ENCODE assay signal across 8 cellular contexts in the genomic region with DNA sequence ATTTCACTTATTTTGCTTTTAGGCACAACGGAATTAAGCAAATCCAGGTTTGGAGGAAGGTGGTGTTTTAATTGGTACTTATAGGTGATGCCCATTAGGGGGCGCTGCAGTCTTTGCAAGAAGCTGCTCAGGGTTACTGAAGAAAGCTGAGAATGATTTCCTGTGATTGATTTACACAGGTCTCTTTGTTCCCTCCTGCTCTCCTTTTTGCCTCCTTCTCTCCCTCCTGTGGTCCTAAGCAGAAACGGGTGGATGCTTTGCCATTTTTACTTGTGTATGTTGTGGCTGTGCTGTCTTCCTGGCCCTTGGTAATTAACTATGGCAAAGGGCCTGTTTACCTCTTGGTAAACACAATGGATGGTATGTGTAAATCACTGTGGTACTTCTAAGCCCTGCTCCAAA.
A peak's percentile ranks its signal among the peaks of the same experiment; 100 is the strongest.
DNase-seq lines count a peak whose midpoint lies in the region; ATAC-seq, FAIRE-seq and TF ChIP-seq lines count a peak whose summit lies in the region.

No MANE protein-coding gene starts in this region.

- DNase-seq in D721Med (ENCODE audit: insufficient read length, low spot score): peak; percentile 44
- DNase-seq in RCC 7860 (ENCODE audit: low spot score): peak; percentile 52
- DNase-seq in activated T-helper 1 cell treated with anti-CD3 and anti-CD28 coated beads, Interleukin-12 subunit alpha, Interleukin-12 subunit beta, Interleukin-2, Interleukin-4 antibody, amounts not matched to agents 30 ng/mL and 10 ng/mL and 1 ng/mL, durations not matched to agents 14 hours and 24 hours and 36 hours (ENCODE audit: low spot score): peak; percentile 37
- peak; percentile 82 for DNase-seq in fibroblast of the conjunctiva (ENCODE audit: low read depth)
- peak; percentile 91 for DNase-seq in superior temporal gyrus (ENCODE audit: extremely low spot score)

- H3K27me3 Mint-ChIP-seq in activated T-helper 1 cell treated with anti-CD3 and anti-CD28 coated beads, Interleukin-12 subunit alpha, Interleukin-12 subunit beta, Interleukin-2, Interleukin-4 antibody, amounts not matched to agents 30 ng/mL and 10 ng/mL and 1 ng/mL, durations not matched to agents 14 hours and 24 hours and 36 hours (ENCODE audit: insufficient read depth): no peaks in the 10 kb centered on the region

- H3K4me1 ChIP-seq in neuron (ENCODE audit: insufficient read depth, low read length): peaks cover 5% of the 10 kb centered on the region

- H3K4me3 ChIP-seq in neuron (ENCODE audit: low read length): no peak overlapping the region

- ATAC-seq in HG03025 (IDR thresholded peaks at IDR 0.05; ENCODE audit: low FRiP score, unreplicated experiment): no peak

- no peaks in the 10 kb centered on the region for H3K9me3 Mint-ChIP-seq in activated T-helper 1 cell treated with anti-CD3 and anti-CD28 coated beads, Interleukin-12 subunit alpha, Interleukin-12 subunit beta, Interleukin-2, Interleukin-4 antibody, amounts not matched to agents 30 ng/mL and 10 ng/mL and 1 ng/mL, durations not matched to agents 14 hours and 24 hours and 36 hours

- peak; percentile 86 for TF ChIP-seq CTCF in D721Med (IDR thresholded peaks at IDR 0.05; ENCODE audit: insufficient read depth, missing control alignments)
- TF ChIP-seq CTCF in LNCAP (IDR thresholded peaks at IDR 0.05): peak; percentile 72

- intact Hi-C loops in activated T-helper 1 cell treated with anti-CD3 and anti-CD28 coated beads, Interleukin-12 subunit alpha, Interleukin-12 subunit beta, Interleukin-2, Interleukin-4 antibody, amounts not matched to agents 30 ng/mL and 10 ng/mL and 1 ng/mL, durations not matched to agents 14 hours and 24 hours and 36 hours (cut with micrococcal nuclease): loop anchor here (1.0 to 2.0 kb wide), 4 partner anchors 62 to 254 kb away; no protein-coding TSS in a partner anchor

- H3K9me3 ChIP-seq in neuron (ENCODE audit: low read length): no peaks in the 10 kb centered on the region

- no peak overlapping the region for H3K4me3 Mint-ChIP-seq in activated T-helper 1 cell treated with anti-CD3 and anti-CD28 coated beads, Interleukin-12 subunit alpha, Interleukin-12 subunit beta, Interleukin-2, Interleukin-4 antibody, amounts not matched to agents 30 ng/mL and 10 ng/mL and 1 ng/mL, durations not matched to agents 14 hours and 24 hours and 36 hours

- H2AFZ ChIP-seq in neuron (ENCODE audit: low read depth, low read length): peak overlapping the region; percentile 10

- H3K4me1 Mint-ChIP-seq in activated T-helper 1 cell treated with anti-CD3 and anti-CD28 coated beads, Interleukin-12 subunit alpha, Interleukin-12 subunit beta, Interleukin-2, Interleukin-4 antibody, amounts not matched to agents 30 ng/mL and 10 ng/mL and 1 ng/mL, durations not matched to agents 14 hours and 24 hours and 36 hours (ENCODE audit: low read depth): no peaks in the 10 kb centered on the region

- no peaks in the 10 kb centered on the region for H3K27me3 ChIP-seq in neuron (ENCODE audit: insufficient read depth, low read length)

- peak; percentile 29 for FAIRE-seq in D721Med (lab: Jason Lieb, UNC)
- no peak for FAIRE-seq in RCC 7860 (lab: Jason Lieb, UNC)

- peaks cover 30% of the 10 kb centered on the region for H3K36me3 ChIP-seq in neuron (ENCODE audit: insufficient read depth, low read length)

- H3K27ac Mint-ChIP-seq in activated T-helper 1 cell treated with anti-CD3 and anti-CD28 coated beads, Interleukin-12 subunit alpha, Interleukin-12 subunit beta, Interleukin-2, Interleukin-4 antibody, amounts not matched to agents 30 ng/mL and 10 ng/mL and 1 ng/mL, durations not matched to agents 14 hours and 24 hours and 36 hours: no peak overlapping the region

- H3K36me3 Mint-ChIP-seq in activated T-helper 1 cell treated with anti-CD3 and anti-CD28 coated beads, Interleukin-12 subunit alpha, Interleukin-12 subunit beta, Interleukin-2, Interleukin-4 antibody, amounts not matched to agents 30 ng/mL and 10 ng/mL and 1 ng/mL, durations not matched to agents 14 hours and 24 hours and 36 hours (ENCODE audit: low read depth): peaks cover 11% of the 10 kb centered on the region

Comparison
In these comparisons a context has a peak if more than half of its experiments do, and no peak if none do; other contexts are left out.
1. DNase-seq: peak in every context shown above with its lines; median percentile 91 in superior temporal gyrus; 82 in fibroblast of the conjunctiva; 52 in RCC 7860; 44 in D721Med; 37 in activated T-helper 1 cell treated with anti-CD3 and anti-CD28 coated beads, Interleukin-12 subunit alpha, Interleukin-12 subunit beta, Interleukin-2, Interleukin-4 antibody, amounts not matched to agents 30 ng/mL and 10 ng/mL and 1 ng/mL, durations not matched to agents 14 hours and 24 hours and 36 hours.